In the genomic region with DNA sequence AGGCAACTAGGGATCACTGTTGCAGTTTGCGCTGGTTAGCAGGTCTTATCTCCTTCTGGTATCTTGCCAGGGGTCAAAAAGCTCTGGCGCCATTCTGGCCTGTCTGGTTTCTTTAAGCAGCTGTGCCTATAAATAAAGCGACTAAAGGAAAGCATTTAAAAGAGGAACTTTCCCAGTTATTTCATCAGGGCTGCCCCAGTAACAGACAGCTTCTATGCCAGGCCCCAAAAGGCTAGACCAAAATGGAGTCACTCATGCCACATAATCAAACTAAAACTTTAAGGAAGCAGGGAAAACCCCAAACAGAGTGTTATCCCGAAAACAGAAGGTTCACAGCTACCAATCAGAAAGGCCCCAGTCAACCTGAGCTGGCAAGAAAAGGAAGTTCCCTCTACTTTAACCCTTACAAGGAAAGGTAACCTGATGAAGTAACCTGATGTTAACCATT, we compare ENCODE assay signal across 10 cellular contexts. TPM values are rescaled to one million over a fixed set of nuclear protein-coding genes. Genes with fewer than 3 reads are reported as not detected.
DNase-seq lines count a peak whose midpoint lies in the region; ATAC-seq and TF ChIP-seq lines count a peak whose summit lies in the region.
"Had no signal": no experiment of that assay in that cellular context is flagged by ENCODE, and none has a peak within 500 bp of the region (broad histone marks: within the 10 kb centered on the region; RNA-seq: fewer than 3 reads in every experiment).

No MANE protein-coding gene starts in this region.

- H3K4me1 ChIP-seq in Caco-2: peaks cover 77% of the 10 kb centered on the region

- POLR2A ChIA-PET in Caco-2 (lab: Charles Lee) (no interaction called here), MCF 10A (lab: Yijun Ruan, JAX) (interaction anchor here (0.7 to 7.8 kb wide), 8 partner anchors 14 to 143 kb away, joined by 3 to 139 read pairs (median 12); a partner anchor contains a TSS)

- peaks cover 4% of the 10 kb centered on the region; the same call in 1 of the 2 replicates for H3K9me3 ChIP-seq in Caco-2

- BruUV-seq in Caco-2 (replicated peaks; lab: Mats Ljungman, UMichigan) (no TSS peak), MCF 10A (replicated peaks; lab: Mats Ljungman, UMichigan) (no TSS peak)

- H3K36me3 Mint-ChIP-seq in Caco-2 (ENCODE audit: insufficient read depth, unreplicated experiment): peaks cover 12% of the 10 kb centered on the region
- H3K36me3 Mint-ChIP-seq in MCF 10A (ENCODE audit: insufficient read depth, unreplicated experiment): peaks cover 5% of the 10 kb centered on the region

- intact Hi-C loops in Caco-2 (cut with micrococcal nuclease; ENCODE audit: unreplicated experiment) (no loop called here), MCF 10A (cut with micrococcal nuclease) (no loop called here)

- DNase-seq in Caco-2 (no peak), NOMO-1 treated with DMSO at 0.1 percent for 48 hours (lab: John Stamatoyannopoulos, UW; ENCODE audit: unreplicated experiment) (peak; percentile 79), MCF 10A (ENCODE audit: unreplicated experiment) (no peak), midbrain (lab: John Stamatoyannopoulos, UW) (peak; percentile 23), KG1 (lab: John Stamatoyannopoulos, UW) (no peak), DMS153 treated with DMSO at 0.1 percent for 48 hours (lab: John Stamatoyannopoulos, UW; ENCODE audit: unreplicated experiment) (no peak), NCI-H1092 (lab: John Stamatoyannopoulos, UW) (no peak)
- DNase-seq: activated T-cell treated with anti-CD3 and anti-CD28 coated beads, Interleukin-2, amount 50 U/mL, for 4 hours; NCI-H1694 treated with DMSO at 0.1 percent for 48 hours had no signal

- no peak overlapping the region for H3K4me3 Mint-ChIP-seq in Caco-2 (ENCODE audit: unreplicated experiment)
- H3K4me3 Mint-ChIP-seq in MCF 10A (ENCODE audit: unreplicated experiment): no peak overlapping the region
- H3K4me3 Mint-ChIP-seq: activated T-cell treated with anti-CD3 and anti-CD28 coated beads, Interleukin-2, amount 50 U/mL, for 4 hours had no signal

- H3K9me3 Mint-ChIP-seq in Caco-2 (ENCODE audit: unreplicated experiment) (no peaks in the 10 kb centered on the region), MCF 10A (ENCODE audit: unreplicated experiment) (no peaks in the 10 kb centered on the region)
- H3K9me3 Mint-ChIP-seq: activated T-cell treated with anti-CD3 and anti-CD28 coated beads, Interleukin-2, amount 50 U/mL, for 4 hours had no signal

- CTCF ChIA-PET in Caco-2 (lab: Charles Lee): no interaction called here
- CTCF ChIA-PET in MCF 10A (lab: Yijun Ruan, JAX): interaction anchor here (0.6 to 1.3 kb wide), 3 partner anchors 10 to 61 kb away, joined by 3 to 4 read pairs (median 3); no protein-coding TSS in a partner anchor

- H3K4me1 Mint-ChIP-seq in Caco-2 (ENCODE audit: low read depth, unreplicated experiment) (peaks cover 51% of the 10 kb centered on the region), MCF 10A (ENCODE audit: insufficient read depth, unreplicated experiment) (peaks cover 38% of the 10 kb centered on the region)

- H3K27ac Mint-ChIP-seq in Caco-2 (ENCODE audit: unreplicated experiment): peak overlapping the region; percentile 56
- peak overlapping the region; percentile 91 for H3K27ac Mint-ChIP-seq in MCF 10A (ENCODE audit: low read depth, unreplicated experiment)

- no peak for ATAC-seq in HG03175 (IDR thresholded peaks at IDR 0.05; ENCODE audit: unreplicated experiment)
- ATAC-seq: activated T-cell treated with anti-CD3 and anti-CD28 coated beads, Interleukin-2, amount 50 U/mL, for 4 hours had no signal

- TF ChIP-seq CTCF in Caco-2 (IDR thresholded peaks at IDR 0.05; ENCODE audit: insufficient read depth in 1 of 2, low read depth in 1 of 2, low read length in 1 of 2, severe bottlenecking in 1 of 2, unreplicated experiment in 1 of 2) (no peak), MCF 10A (IDR thresholded peaks at IDR 0.05; ENCODE audit: unreplicated experiment) (no peak)

- H3K4me3 ChIP-seq in Caco-2 (ENCODE audit: low read depth, low read length): no peak overlapping the region

- no peaks in the 10 kb centered on the region for H3K36me3 ChIP-seq in Caco-2 (ENCODE audit: control insufficient read depth, insufficient read depth, low read length)

- H3K27me3 Mint-ChIP-seq in Caco-2 (ENCODE audit: insufficient read depth, unreplicated experiment) (no peaks in the 10 kb centered on the region), MCF 10A (ENCODE audit: insufficient read depth, unreplicated experiment) (no peaks in the 10 kb centered on the region)

- no peaks in the 10 kb centered on the region for H3K27me3 ChIP-seq in Caco-2 (replicated peaks; ENCODE audit: control insufficient read depth, insufficient read depth, low read length)

RNA-seq across cellular contexts. Expression of a gene that starts 41.2 kb away (rescaled TPM):
- total RNA-seq in Caco-2 (2022) (322 and 332 TPM in 2 replicates), MCF 10A (2022) (142 and 179 TPM in 2 replicates)

Comparison
In these comparisons a context has a peak if more than half of its experiments do, and no peak if none do; other contexts are left out.
1. DNase-seq: peak in NOMO-1 treated with DMSO at 0.1 percent for 48 hours (single experiment) and midbrain (single experiment); none in Caco-2 (0 of 2), MCF 10A (single experiment), KG1 (single experiment), DMS153 treated with DMSO at 0.1 percent for 48 hours (single experiment) and NCI-H1092 (single experiment).